ENCODE assay signal across 8 cellular contexts in the genomic region with DNA sequence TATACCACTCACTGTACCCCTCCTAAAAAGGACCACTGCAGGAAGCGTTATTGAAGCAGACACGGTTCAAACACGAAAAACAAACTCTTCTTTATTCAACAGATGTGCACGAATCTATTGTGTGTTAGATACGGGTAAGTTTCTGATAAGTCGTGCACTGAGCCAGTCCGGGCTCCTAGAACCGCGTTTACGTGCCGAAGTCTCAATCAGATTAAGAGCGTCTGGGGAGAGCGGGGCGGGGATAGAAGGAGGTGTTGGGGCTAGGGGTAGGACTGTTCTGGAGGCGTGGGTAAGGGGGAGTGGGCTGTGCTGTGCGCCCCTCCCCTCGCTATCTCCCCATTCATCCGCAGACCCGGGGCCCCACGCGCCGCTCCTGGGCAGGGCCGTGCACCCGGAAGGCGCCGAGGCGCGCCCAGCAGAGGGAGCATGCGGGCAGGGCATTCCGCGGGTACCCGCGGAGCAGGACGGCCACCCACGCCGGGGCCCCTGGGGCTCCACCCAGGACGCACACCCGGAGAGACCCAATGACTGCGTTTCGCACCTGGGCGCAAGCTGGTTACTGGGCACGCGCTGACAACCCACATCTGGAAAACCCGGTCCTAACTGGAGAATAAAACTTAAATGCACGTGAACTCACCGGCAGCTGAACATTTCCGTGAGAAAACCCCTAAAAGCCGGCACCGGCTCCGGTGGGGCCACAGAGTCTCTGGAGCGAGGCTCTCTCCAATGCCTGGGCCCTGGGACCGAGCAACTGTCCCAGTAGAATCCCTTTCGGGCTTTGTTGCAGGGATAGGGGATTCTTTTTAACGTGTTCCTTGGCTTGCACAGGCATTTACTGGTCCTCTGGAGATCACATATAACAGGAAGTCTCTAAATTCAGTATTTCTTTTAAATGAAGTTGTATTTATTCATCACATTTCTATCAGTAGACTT. TPM values are rescaled to one million over a fixed set of nuclear protein-coding genes. Genes with fewer than 3 reads are reported as not detected.
DNase-seq lines count a peak whose midpoint lies in the region; TF ChIP-seq lines count a peak whose summit lies in the region.

No MANE protein-coding gene starts in this region.

- H3K4me1 ChIP-seq in ascending aorta = peaks cover 2 to 23% of the 10 kb centered on the region in 2 donors

- peak; percentile 79 for TF ChIP-seq CTCF in GM12873 (IDR thresholded peaks at IDR 0.05; ENCODE audit: insufficient read depth, low read depth, low read length, missing control alignments)
- TF ChIP-seq CTCF in HFF-Myc (IDR thresholded peaks at IDR 0.05; ENCODE audit: low read depth, low read length, missing control alignments) = peak; percentile 82
- TF ChIP-seq CTCF in ascending aorta (IDR thresholded peaks at IDR 0.05) = peak; percentile 81 to 93 (median 89)

- peak overlapping the region; percentile 98 to 99 for H3K27ac ChIP-seq in ascending aorta

- H3K4me3 ChIP-seq in HFF-Myc (replicated peaks; ENCODE audit: low read depth, low read length) (peak overlapping the region; percentile 43), ascending aorta (peak overlapping the region; percentile 68 to 73)

- DNase-seq in HFF-Myc (ENCODE audit: extremely low read depth, low read depth) (peak; percentile 80), MV-4-11 (lab: John Stamatoyannopoulos, UW) (peak; percentile 59), T-helper 22 cell (ENCODE audit: low read depth) (peak; percentile 89), ascending aorta (ENCODE audit: low spot score in 2 of 2) (peak; percentile 23 to 90), hepatic stellate cell (ENCODE audit: low spot score) (peak; percentile 78), renal cortical epithelial cell (ENCODE audit: low read depth) (peak; percentile 59), NCI-H2029 treated with DMSO at 0.1 percent for 48 hours (lab: John Stamatoyannopoulos, UW) (no peak)

- H3K36me3 ChIP-seq in ascending aorta = no peaks in the 10 kb centered on the region

- intact Hi-C loops in ascending aorta (cut with DNase I) = loop anchor here (1.0 to 10.0 kb wide), 6 partner anchors 37 to 693 kb away; partner anchors contain the start of genes ADM and SWAP70

- no peaks in the 10 kb centered on the region for H3K9me3 ChIP-seq in ascending aorta

- H3K27me3 ChIP-seq in ascending aorta = no peaks in the 10 kb centered on the region

RNA-seq across cellular contexts. Expression of gene WEE1, which starts 40.6 kb away (rescaled TPM):
- 20.8 TPM for total RNA-seq in ascending aorta
- total RNA-seq in renal cortical epithelial cell = 37.8 and 81.4 TPM in 2 replicates

RNA-seq across cellular contexts. Expression of gene SWAP70, which starts 49.8 kb away (rescaled TPM):
- 40.1 TPM for total RNA-seq in ascending aorta
- 29.2 and 42.7 TPM in 2 replicates for total RNA-seq in renal cortical epithelial cell
